Comparison of ENCODE assay signal across 8 cellular contexts in genomic region chr6:164039954-164040375, GRCh38.
A peak's percentile ranks its signal among the peaks of the same experiment; 100 is the strongest.
DNase-seq lines count a peak whose midpoint lies in the region; ATAC-seq lines count a peak whose summit lies in the region.

No MANE protein-coding gene starts in this region.

- peak overlapping the region in 1 of 2 donors; percentile 82 for H3K27ac Mint-ChIP-seq in stimulated activated naive CD8-positive, alpha-beta T cell treated with anti-CD3 and anti-CD28 coated beads, Interleukin-15, amount 100 ng/mL, for 72 hours
- H3K27ac Mint-ChIP-seq in activated naive CD4-positive, alpha-beta T cell treated with anti-CD3 and anti-CD28 coated beads, Interleukin-2, amount 10 ng/mL, durations not matched to agents 7 days and 5 days, result no peak overlapping the region
- no peak overlapping the region for H3K27ac Mint-ChIP-seq in memory B cell

- CTCF ChIA-PET in activated naive CD4-positive, alpha-beta T cell treated with anti-CD3 and anti-CD28 coated beads, Interleukin-2, amount 10 ng/mL, durations not matched to agents 7 days and 5 days (lab: Charles Lee), result interaction anchor here (1.1 kb wide), 1 partner anchor 20 kb away, joined by 3 read pairs; no protein-coding TSS in a partner anchor

- H3K36me3 Mint-ChIP-seq in activated naive CD4-positive, alpha-beta T cell treated with anti-CD3 and anti-CD28 coated beads, Interleukin-2, amount 10 ng/mL, durations not matched to agents 7 days and 5 days, result no peaks in the 10 kb centered on the region
- no peaks in the 10 kb centered on the region for H3K36me3 Mint-ChIP-seq in memory B cell

- no peaks in the 10 kb centered on the region for H3K4me1 Mint-ChIP-seq in stimulated activated naive CD8-positive, alpha-beta T cell treated with anti-CD3 and anti-CD28 coated beads, Interleukin-15, amount 100 ng/mL, for 72 hours
- H3K4me1 Mint-ChIP-seq in activated naive CD4-positive, alpha-beta T cell treated with anti-CD3 and anti-CD28 coated beads, Interleukin-2, amount 10 ng/mL, durations not matched to agents 7 days and 5 days, result peaks cover 2% of the 10 kb centered on the region
- H3K4me1 Mint-ChIP-seq in memory B cell, result no peaks in the 10 kb centered on the region

- ATAC-seq in stimulated activated naive CD8-positive, alpha-beta T cell treated with anti-CD3 and anti-CD28 coated beads, Interleukin-15, amount 100 ng/mL, for 72 hours, result peak; percentile 93
- ATAC-seq in stimulated activated naive CD8-positive, alpha-beta T cell treated with anti-CD3 and anti-CD28 coated beads, Interleukin-15, Interleukin-2, amounts not matched to agents 100 U/mL and 50 U/mL, for 24 hours, result no peak
- peak; percentile 81 for ATAC-seq in memory B cell (ENCODE audit: low read depth)
- no peak for ATAC-seq in GM19452 (IDR thresholded peaks at IDR 0.05; ENCODE audit: unreplicated experiment)
- ATAC-seq in GM18517 (IDR thresholded peaks at IDR 0.05; ENCODE audit: unreplicated experiment), result no peak

- peaks cover 9 to 12% of the 10 kb centered on the region in 2 donors for H3K9me3 Mint-ChIP-seq in stimulated activated naive CD8-positive, alpha-beta T cell treated with anti-CD3 and anti-CD28 coated beads, Interleukin-15, amount 100 ng/mL, for 72 hours
- peaks cover 1% of the 10 kb centered on the region for H3K9me3 Mint-ChIP-seq in activated naive CD4-positive, alpha-beta T cell treated with anti-CD3 and anti-CD28 coated beads, Interleukin-2, amount 10 ng/mL, durations not matched to agents 7 days and 5 days
- peaks cover 2% of the 10 kb centered on the region for H3K9me3 Mint-ChIP-seq in memory B cell

- peak overlapping the region in 1 of 2 donors; percentile 73 for H3K4me3 Mint-ChIP-seq in stimulated activated naive CD8-positive, alpha-beta T cell treated with anti-CD3 and anti-CD28 coated beads, Interleukin-15, amount 100 ng/mL, for 72 hours
- peak overlapping the region; percentile 46 for H3K4me3 Mint-ChIP-seq in activated naive CD4-positive, alpha-beta T cell treated with anti-CD3 and anti-CD28 coated beads, Interleukin-2, amount 10 ng/mL, durations not matched to agents 7 days and 5 days
- peak overlapping the region; percentile 54 for H3K4me3 Mint-ChIP-seq in memory B cell

- peaks cover 13% of the 10 kb centered on the region for H3K27me3 Mint-ChIP-seq in stimulated activated naive CD8-positive, alpha-beta T cell treated with anti-CD3 and anti-CD28 coated beads, Interleukin-15, amount 100 ng/mL, for 72 hours
- no peaks in the 10 kb centered on the region for H3K27me3 Mint-ChIP-seq in activated naive CD4-positive, alpha-beta T cell treated with anti-CD3 and anti-CD28 coated beads, Interleukin-2, amount 10 ng/mL, durations not matched to agents 7 days and 5 days
- H3K27me3 Mint-ChIP-seq in memory B cell, result no peaks in the 10 kb centered on the region

- DNase-seq in stimulated activated naive CD8-positive, alpha-beta T cell treated with anti-CD3 and anti-CD28 coated beads, Interleukin-15, amount 100 ng/mL, for 72 hours, result peak; percentile 15 to 82
- DNase-seq in stimulated activated naive CD8-positive, alpha-beta T cell treated with anti-CD3 and anti-CD28 coated beads, Interleukin-15, Interleukin-2, amounts not matched to agents 100 U/mL and 50 U/mL, for 24 hours, result no peak
- DNase-seq in activated naive CD4-positive, alpha-beta T cell treated with anti-CD3 and anti-CD28 coated beads, Interleukin-2, amount 10 ng/mL, durations not matched to agents 7 days and 5 days, result peak; percentile 74
- DNase-seq in memory B cell (ENCODE audit: low spot score in 2 of 2), result peak; percentile 3 to 16
- DNase-seq in NCI-H146 (lab: John Stamatoyannopoulos, UW), result no peak
- no peak for DNase-seq in HPDE6-E6E7 (ENCODE audit: extremely low spot score)

Comparison
In these comparisons a context has a peak if more than half of its experiments do, and no peak if none do; other contexts are left out.
1. ATAC-seq: peak in stimulated activated naive CD8-positive, alpha-beta T cell treated with anti-CD3 and anti-CD28 coated beads, Interleukin-15, amount 100 ng/mL, for 72 hours (single experiment) and memory B cell (single experiment); none in stimulated activated naive CD8-positive, alpha-beta T cell treated with anti-CD3 and anti-CD28 coated beads, Interleukin-15, Interleukin-2, amounts not matched to agents 100 U/mL and 50 U/mL, for 24 hours (single experiment), GM19452 (single experiment) and GM18517 (single experiment).
2. DNase-seq: peak in stimulated activated naive CD8-positive, alpha-beta T cell treated with anti-CD3 and anti-CD28 coated beads, Interleukin-15, amount 100 ng/mL, for 72 hours (2 of 2), activated naive CD4-positive, alpha-beta T cell treated with anti-CD3 and anti-CD28 coated beads, Interleukin-2, amount 10 ng/mL, durations not matched to agents 7 days and 5 days (single experiment) and memory B cell (2 of 2); none in stimulated activated naive CD8-positive, alpha-beta T cell treated with anti-CD3 and anti-CD28 coated beads, Interleukin-15, Interleukin-2, amounts not matched to agents 100 U/mL and 50 U/mL, for 24 hours (single experiment), NCI-H146 (single experiment) and HPDE6-E6E7 (single experiment).